1 cellular context compared by ENCODE assay signal in genomic region chr11:44941286-44942021, GRCh38.
TF ChIP-seq lines count a peak whose summit lies in the region.

No MANE protein-coding gene starts in this region.

TF ChIP-seq in IMR-90, 13 proteins besides CTCF, POLR2A, EP300 and RAD21:
- no peak for TF ChIP-seq FOS (IDR thresholded peaks at IDR 0.05; ENCODE audit: low read depth, low read length)
- TF ChIP-seq CEBPB (IDR thresholded peaks at IDR 0.05; ENCODE audit: low read depth, low read length), result no peak
- TF ChIP-seq CHD1 (IDR thresholded peaks at IDR 0.05; ENCODE audit: low read depth, low read length), result no peak
- TF ChIP-seq BHLHE40 (IDR thresholded peaks at IDR 0.05; ENCODE audit: low read depth, low read length), result no peak
- TF ChIP-seq RFX5 (IDR thresholded peaks at IDR 0.05; ENCODE audit: low read depth, low read length), result no peak
